Comparison of ENCODE assay signal across 8 cellular contexts in the genomic region with DNA sequence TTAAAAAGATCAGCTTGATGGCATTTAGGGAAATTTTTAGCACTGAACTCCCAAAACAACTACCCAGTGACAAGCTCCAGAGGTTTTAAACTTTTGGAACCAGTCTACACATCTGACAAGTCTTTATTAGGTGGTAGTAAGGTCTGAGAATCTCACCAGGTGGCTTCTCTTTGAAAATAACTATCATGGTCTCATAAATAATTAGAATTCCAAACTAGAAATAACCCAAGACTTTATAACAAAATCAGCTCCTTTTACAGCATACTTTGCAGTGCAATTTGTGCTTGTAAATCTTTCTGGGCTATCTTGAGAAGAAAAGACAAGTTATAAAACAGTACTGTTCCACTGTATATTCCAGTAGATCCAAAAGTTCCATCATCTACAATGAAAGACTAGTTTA.
A peak's percentile ranks its signal among the peaks of the same experiment; 100 is the strongest.
DNase-seq lines count a peak whose midpoint lies in the region; ATAC-seq, FAIRE-seq and TF ChIP-seq lines count a peak whose summit lies in the region.

No MANE protein-coding gene starts in this region.

- DNase-seq in activated naive CD4-positive, alpha-beta T cell treated with anti-CD3 and anti-CD28 coated beads for 36 hours: no peak
- DNase-seq in activated naive CD4-positive, alpha-beta T cell treated with Interleukin-2 at 50 U/mL for 16 hours: no peak
- DNase-seq in activated CD4-positive, alpha-beta memory T cell treated with anti-CD3 and anti-CD28 coated beads for 36 hours: no peak
- no peak for DNase-seq in kidney
- DNase-seq in tibial artery: no peak
- DNase-seq in mucosa of gallbladder (ENCODE audit: low spot score): no peak

- CTCF ChIA-PET in activated naive CD4-positive, alpha-beta T cell treated with anti-CD3 and anti-CD28 coated beads for 36 hours (lab: Charles Lee): interaction anchor here (1.0 to 1.9 kb wide), 5 partner anchors 10 to 140 kb away, joined by 3 to 11 read pairs (median 5); no protein-coding TSS in a partner anchor
- CTCF ChIA-PET in activated CD4-positive, alpha-beta memory T cell treated with anti-CD3 and anti-CD28 coated beads for 36 hours (lab: Charles Lee): interaction anchor here (0.8 to 3.7 kb wide), 3 partner anchors 11 to 139 kb away, joined by 3 to 17 read pairs (median 3); no protein-coding TSS in a partner anchor

- FAIRE-seq in kidney (lab: Jason Lieb, UNC): no peak

- H3K4me1 ChIP-seq in kidney (ENCODE audit: control insufficient read depth in 1 of 2, insufficient read depth in 1 of 2, low read depth in 1 of 2, low read length in 2 of 2) (peaks cover 0 to 4% of the 10 kb centered on the region in 2 donors), tibial artery (peaks cover 0 to 24% (median 8%) of the 10 kb centered on the region in 4 donors)

- H3K27me3 Mint-ChIP-seq in activated naive CD4-positive, alpha-beta T cell treated with anti-CD3 and anti-CD28 coated beads for 36 hours (ENCODE audit: low read depth): no peaks in the 10 kb centered on the region
- peaks cover 4% of the 10 kb centered on the region for H3K27me3 Mint-ChIP-seq in activated CD4-positive, alpha-beta memory T cell treated with anti-CD3 and anti-CD28 coated beads for 36 hours

- H3K27ac Mint-ChIP-seq in activated naive CD4-positive, alpha-beta T cell treated with anti-CD3 and anti-CD28 coated beads for 36 hours: no peak overlapping the region
- peak overlapping the region; percentile 99 for H3K27ac Mint-ChIP-seq in activated CD4-positive, alpha-beta memory T cell treated with anti-CD3 and anti-CD28 coated beads for 36 hours

- TF ChIP-seq CTCF in kidney (IDR thresholded peaks at IDR 0.05; ENCODE audit: borderline replicate concordance, extremely low read depth, insufficient read depth) (no peak), tibial artery (IDR thresholded peaks at IDR 0.05) (no peak)

- no peaks in the 10 kb centered on the region for H3K27me3 ChIP-seq in tibial artery

- H3K9me3 ChIP-seq in kidney (ENCODE audit: control insufficient read depth in 1 of 2, low read length in 2 of 2) (no peaks in the 10 kb centered on the region), tibial artery (no peaks in the 10 kb centered on the region)

- H3K4me3 Mint-ChIP-seq in activated naive CD4-positive, alpha-beta T cell treated with anti-CD3 and anti-CD28 coated beads for 36 hours: peak overlapping the region; percentile 90
- peak overlapping the region; percentile 89 for H3K4me3 Mint-ChIP-seq in activated CD4-positive, alpha-beta memory T cell treated with anti-CD3 and anti-CD28 coated beads for 36 hours

- H3K9ac ChIP-seq in kidney (ENCODE audit: low read length in 2 of 2): peak overlapping the region in 1 of 2 donors; percentile 25

- peak overlapping the region; percentile 91 to 97 for H3K4me3 ChIP-seq in kidney (ENCODE audit: low read length in 2 of 2)
- peak overlapping the region; percentile 56 to 57 for H3K4me3 ChIP-seq in tibial artery

- no peak overlapping the region for H3K27ac ChIP-seq in kidney (ENCODE audit: low read depth in 2 of 2, low read length in 2 of 2)
- H3K27ac ChIP-seq in tibial artery: peak overlapping the region; percentile 83 to 85

- peaks cover 14% of the 10 kb centered on the region for H3K36me3 Mint-ChIP-seq in activated naive CD4-positive, alpha-beta T cell treated with anti-CD3 and anti-CD28 coated beads for 36 hours (ENCODE audit: low read depth)
- peaks cover 14% of the 10 kb centered on the region for H3K36me3 Mint-ChIP-seq in activated CD4-positive, alpha-beta memory T cell treated with anti-CD3 and anti-CD28 coated beads for 36 hours

- H3K36me3 ChIP-seq in kidney (ENCODE audit: control insufficient read depth in 1 of 2, insufficient read depth in 2 of 2, low read length in 2 of 2): peaks cover 0 to 3% of the 10 kb centered on the region in 2 donors
- H3K36me3 ChIP-seq in tibial artery: peaks cover 19 to 23% (median 22%) of the 10 kb centered on the region in 3 donors

- intact Hi-C loops in activated naive CD4-positive, alpha-beta T cell treated with anti-CD3 and anti-CD28 coated beads for 36 hours (cut with micrococcal nuclease): loop anchor here (2.0 to 5.0 kb wide), 2 partner anchors 109 to 247 kb away; no protein-coding TSS in a partner anchor
- intact Hi-C loops in activated CD4-positive, alpha-beta memory T cell treated with anti-CD3 and anti-CD28 coated beads for 36 hours (cut with micrococcal nuclease): loop anchor here (2.0 kb wide), 3 partner anchors 57 to 247 kb away; no protein-coding TSS in a partner anchor
- intact Hi-C loops in kidney (cut with DNase I) (no loop called here), tibial artery (cut with DNase I; ENCODE audit: low total_unique reads) (no loop called here)

- ATAC-seq in HG02885 (IDR thresholded peaks at IDR 0.05; ENCODE audit: poor library complexity, unreplicated experiment) (no peak), GM19324 (IDR thresholded peaks at IDR 0.05; ENCODE audit: low FRiP score, unreplicated experiment) (no peak)

- H3K9me3 Mint-ChIP-seq in activated naive CD4-positive, alpha-beta T cell treated with anti-CD3 and anti-CD28 coated beads for 36 hours: no peaks in the 10 kb centered on the region
- no peaks in the 10 kb centered on the region for H3K9me3 Mint-ChIP-seq in activated CD4-positive, alpha-beta memory T cell treated with anti-CD3 and anti-CD28 coated beads for 36 hours

- POLR2A ChIA-PET in activated CD4-positive, alpha-beta memory T cell treated with anti-CD3 and anti-CD28 coated beads for 36 hours (lab: Charles Lee): no interaction called here

- H3K4me1 Mint-ChIP-seq in activated naive CD4-positive, alpha-beta T cell treated with anti-CD3 and anti-CD28 coated beads for 36 hours (ENCODE audit: low read depth): peaks cover 7% of the 10 kb centered on the region
- peaks cover 14% of the 10 kb centered on the region for H3K4me1 Mint-ChIP-seq in activated CD4-positive, alpha-beta memory T cell treated with anti-CD3 and anti-CD28 coated beads for 36 hours (ENCODE audit: low read depth)

Comparison
In these comparisons a context has a peak if more than half of its experiments do, and no peak if none do; other contexts are left out.
1. H3K27ac ChIP-seq: peak in tibial artery (2 of 2); none in kidney (0 of 2).
2. intact Hi-C loops: an anchor here in activated naive CD4-positive, alpha-beta T cell treated with anti-CD3 and anti-CD28 coated beads for 36 hours (2.0 to 5.0 kb wide) and activated CD4-positive, alpha-beta memory T cell treated with anti-CD3 and anti-CD28 coated beads for 36 hours (2.0 kb wide); none called in kidney and tibial artery.